In the genomic region with DNA sequence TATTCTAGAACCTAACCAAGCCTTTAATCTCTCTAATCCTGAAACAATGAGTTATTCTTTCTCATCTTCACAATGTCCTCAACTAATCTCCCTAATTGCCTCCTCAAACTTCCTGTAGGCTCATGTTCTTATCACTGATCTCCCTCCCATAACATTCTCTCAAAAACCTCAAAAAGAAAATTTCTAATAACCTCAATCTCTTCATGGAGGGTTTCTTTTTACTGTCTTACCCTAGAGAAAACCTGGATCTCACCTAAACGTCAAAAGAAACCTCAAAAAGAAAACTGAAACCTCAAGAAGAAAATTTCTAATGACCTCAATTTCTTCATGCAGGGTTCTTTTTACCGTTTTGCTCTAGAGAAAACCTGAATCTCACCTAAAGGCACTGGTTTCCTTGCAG, we compare ENCODE assay signal across 11 cellular contexts.
DNase-seq lines count a peak whose midpoint lies in the region; ATAC-seq, FAIRE-seq and TF ChIP-seq lines count a peak whose summit lies in the region.
"Had no signal": no experiment of that assay in that cellular context is flagged by ENCODE, and none has a peak within 500 bp of the region (broad histone marks: within the 10 kb centered on the region; RNA-seq: fewer than 3 reads in every experiment).

No MANE protein-coding gene starts in this region.

- FAIRE-seq in D721Med (lab: Jason Lieb, UNC), result peak; percentile 60
- FAIRE-seq in GM12891 (lab: Jason Lieb, UNC), result no peak
- FAIRE-seq: TTC549 had no signal

- DNase-seq in D721Med (ENCODE audit: insufficient read length, low spot score) (no peak), NCI-H82 (lab: John Stamatoyannopoulos, UW) (peak; percentile 45), T1000 (lab: John Stamatoyannopoulos, UW) (no peak), AG08395 (ENCODE audit: low spot score) (no peak), SHP77 (lab: John Stamatoyannopoulos, UW) (no peak), GM12891 (ENCODE audit: insufficient read length, low spot score) (no peak)
- DNase-seq: activated T-cell treated with anti-CD3 and anti-CD28 coated beads for 4 hours, left lung had no signal

- ATAC-seq in GM18909 (IDR thresholded peaks at IDR 0.05; ENCODE audit: poor library complexity, unreplicated experiment) (peak; percentile 80), HG02852 (IDR thresholded peaks at IDR 0.05; ENCODE audit: unreplicated experiment) (peak; percentile 72)
- ATAC-seq: left lung had no signal

- TF ChIP-seq POLR2A in GM12891 (IDR thresholded peaks at IDR 0.05; ENCODE audit: low read depth, low read length), result no peak

- no peak for TF ChIP-seq CTCF in D721Med (IDR thresholded peaks at IDR 0.05; ENCODE audit: insufficient read depth, missing control alignments)

TF ChIP-seq in GM12891, 5 proteins besides CTCF, POLR2A, EP300 and RAD21:
- no peak for TF ChIP-seq POLR2AphosphoS5 (IDR thresholded peaks at IDR 0.05; ENCODE audit: low read depth, low read length)
- TF ChIP-seq PAX5 (IDR thresholded peaks at IDR 0.05; ENCODE audit: insufficient read depth, low read length, severe bottlenecking), result no peak
- no peak for TF ChIP-seq TAF1 (IDR thresholded peaks at IDR 0.05; ENCODE audit: low read depth, low read length)
- TF ChIP-seq SPI1 (IDR thresholded peaks at IDR 0.05; ENCODE audit: low read depth, low read length), result no peak
- TF ChIP-seq POU2F2 (IDR thresholded peaks at IDR 0.05; ENCODE audit: low read depth, low read length), result no peak
